Comparison of ENCODE assay signal across 8 cellular contexts in genomic region chr16:3577302-3577752, GRCh38. TPM values are rescaled to one million over a fixed set of nuclear protein-coding genes. Genes with fewer than 3 reads are reported as not detected.
DNase-seq lines count a peak whose midpoint lies in the region; ATAC-seq lines count a peak whose summit lies in the region.

NLRC3 (minus strand) TSS chr16:3577403; CDS start chr16:3565036, 12,367 bp downstream.

- H3K4me1 Mint-ChIP-seq in stimulated activated memory B cell treated with anti-CD40 and anti-IgM and Interleukin-4, amounts not matched to agents 10 μg/mL and 1 μg/mL and 100 μg/mL, for 72 hours = peaks cover 68% of the 10 kb centered on the region

- peak within 1 kb of the TSS; percentile 90 for H3K27ac Mint-ChIP-seq in stimulated activated memory B cell treated with anti-CD40 and anti-IgM and Interleukin-4, amounts not matched to agents 10 μg/mL and 1 μg/mL and 100 μg/mL, for 72 hours

- DNase-seq in H7 = peak; percentile 61
- DNase-seq in activated CD4-positive, CD25-positive, alpha-beta regulatory T cell treated with anti-CD3 and anti-CD28 coated beads, Interleukin-2, amount 50 U/mL, for 72 hours = peak; percentile 43
- DNase-seq in effector CD4-positive, alpha-beta T cell = peak; percentile 32

- H3K36me3 ChIP-seq in H7 (replicated peaks; ENCODE audit: control insufficient read depth, insufficient read depth, low read length) = no peaks in the 10 kb centered on the region; the same call in 1 of the 2 replicates

- H3K9me3 Mint-ChIP-seq in stimulated activated memory B cell treated with anti-CD40 and anti-IgM and Interleukin-4, amounts not matched to agents 10 μg/mL and 1 μg/mL and 100 μg/mL, for 72 hours = no peaks in the 10 kb centered on the region

- peak within 1 kb of the TSS; percentile 89 for H3K4me3 Mint-ChIP-seq in stimulated activated memory B cell treated with anti-CD40 and anti-IgM and Interleukin-4, amounts not matched to agents 10 μg/mL and 1 μg/mL and 100 μg/mL, for 72 hours

- peaks cover 9% of the 10 kb centered on the region for H3K36me3 Mint-ChIP-seq in stimulated activated memory B cell treated with anti-CD40 and anti-IgM and Interleukin-4, amounts not matched to agents 10 μg/mL and 1 μg/mL and 100 μg/mL, for 72 hours

- H3K27me3 ChIP-seq in H7 (ENCODE audit: control insufficient read depth, insufficient read depth, low read length) = no peaks in the 10 kb centered on the region

- no peaks in the 10 kb centered on the region for H3K27me3 Mint-ChIP-seq in stimulated activated memory B cell treated with anti-CD40 and anti-IgM and Interleukin-4, amounts not matched to agents 10 μg/mL and 1 μg/mL and 100 μg/mL, for 72 hours

- peak; percentile 28 for ATAC-seq in stimulated activated memory B cell treated with anti-CD40 and anti-IgM and Interleukin-4, amounts not matched to agents 10 μg/mL and 1 μg/mL and 100 μg/mL, for 72 hours
- no peak for ATAC-seq in HG03159 (IDR thresholded peaks at IDR 0.05; ENCODE audit: unreplicated experiment)
- no peak for ATAC-seq in GM19397 (IDR thresholded peaks at IDR 0.05; ENCODE audit: unreplicated experiment)
- no peak for ATAC-seq in HG03442 (IDR thresholded peaks at IDR 0.05; ENCODE audit: unreplicated experiment)
- ATAC-seq in HG03565 (IDR thresholded peaks at IDR 0.05; ENCODE audit: unreplicated experiment) = no peak

- H3K4me3 ChIP-seq in H7 (ENCODE audit: insufficient read depth, low read depth, low read length) = no peak within 1 kb of the TSS

RNA-seq across cellular contexts. Expression of gene NLRC3, which starts in this region (rescaled TPM):
- 0.03 and 0.11 TPM in 2 replicates for total RNA-seq in H7 (2014; rRNA removed; shearing (Covaris generic))

Comparison
In these comparisons a context has a peak if more than half of its experiments do, and no peak if none do; other contexts are left out.
1. Peak in DNase-seq in H7; RNA of the gene not detected or under 1 TPM.